29 cellular contexts compared by ENCODE assay signal in genomic region chr20:14198416-14198815, GRCh38.
"Had no signal": no experiment of that assay in that cellular context is flagged by ENCODE, and none has a peak within 500 bp of the region (broad histone marks: within the 10 kb centered on the region; RNA-seq: fewer than 3 reads in every experiment).

No MANE protein-coding gene starts in this region.

- H3K9me3 ChIP-seq: adrenal gland, lower lobe of right lung, mucosa of descending colon, ovary, prostate gland, sigmoid colon, thyroid gland had no signal

- H3K36me3 Mint-ChIP-seq: activated naive CD8-positive, alpha-beta T cell; stimulated activated effector memory CD8-positive, alpha-beta T cell treated with anti-CD3 and anti-CD28 coated beads, Interleukin-12 subunit alpha, Interleukin-12 subunit beta, amount 100 ng/mL, for 72 hours had no signal

- H3K4me3 Mint-ChIP-seq: activated naive CD8-positive, alpha-beta T cell; natural killer cell treated with Interleukin-12 subunit alpha and Interleukin-12 subunit beta and Interleukin-15 and Interleukin-18, amount 100 ng/mL, for 72 hours; stimulated activated effector memory CD8-positive, alpha-beta T cell treated with anti-CD3 and anti-CD28 coated beads, Interleukin-12 subunit alpha, Interleukin-12 subunit beta, amount 100 ng/mL, for 72 hours; stimulated activated naive CD8-positive, alpha-beta T cell treated with anti-CD3 and anti-CD28 coated beads, Interleukin-15, amount 100 ng/mL, for 72 hours had no signal

- H3K27me3 ChIP-seq: adrenal gland, brain microvascular endothelial cell, left lung, ovary, sigmoid colon, thyroid gland, upper lobe of right lung had no signal

- H3K27me3 Mint-ChIP-seq: activated naive CD8-positive, alpha-beta T cell; natural killer cell treated with Interleukin-12 subunit alpha and Interleukin-12 subunit beta and Interleukin-15 and Interleukin-18, amount 100 ng/mL, for 72 hours; stimulated activated naive CD8-positive, alpha-beta T cell treated with anti-CD3 and anti-CD28 coated beads, Interleukin-15, amount 100 ng/mL, for 72 hours had no signal

- H3K27ac ChIP-seq: adrenal gland, brain microvascular endothelial cell, left lung, lower lobe of right lung, ovary, prostate gland, sigmoid colon, thyroid gland, upper lobe of right lung, WERI-Rb-1 had no signal

- H3K4me3 ChIP-seq: adrenal gland, left lung, lower lobe of right lung, mucosa of descending colon, ovary, prostate gland, sigmoid colon, thyroid gland, upper lobe of right lung had no signal

- H3K36me3 ChIP-seq: adrenal gland, brain microvascular endothelial cell, left lung, lower lobe of right lung, ovary, prostate gland, sigmoid colon, thyroid gland, upper lobe of right lung, WERI-Rb-1 had no signal

- H3K27ac Mint-ChIP-seq: activated naive CD8-positive, alpha-beta T cell; natural killer cell treated with Interleukin-12 subunit alpha and Interleukin-12 subunit beta and Interleukin-15 and Interleukin-18, amount 100 ng/mL, for 72 hours; stimulated activated effector memory CD8-positive, alpha-beta T cell treated with anti-CD3 and anti-CD28 coated beads, Interleukin-12 subunit alpha, Interleukin-12 subunit beta, amount 100 ng/mL, for 72 hours; stimulated activated naive CD8-positive, alpha-beta T cell treated with anti-CD3 and anti-CD28 coated beads, Interleukin-15, amount 100 ng/mL, for 72 hours had no signal

- H3K4me1 Mint-ChIP-seq: stimulated activated effector memory CD8-positive, alpha-beta T cell treated with anti-CD3 and anti-CD28 coated beads, Interleukin-12 subunit alpha, Interleukin-12 subunit beta, amount 100 ng/mL, for 72 hours; stimulated activated naive CD8-positive, alpha-beta T cell treated with anti-CD3 and anti-CD28 coated beads, Interleukin-15, amount 100 ng/mL, for 72 hours had no signal

- DNase-seq: activated CD4-positive, alpha-beta T cell treated with anti-CD3 and anti-CD28 coated beads for 48 hours; activated CD4-positive, alpha-beta T cell treated with anti-CD3 and anti-CD28 coated beads, Interleukin-2, amount 50 U/mL, for 48 hours; activated CD8-positive, alpha-beta memory T cell treated with anti-CD3 and anti-CD28 coated beads for 24 hours; activated effector memory CD4-positive, alpha-beta T cell treated with Interleukin-2 at 50 U/mL for 16 hours; activated naive CD4-positive, alpha-beta T cell treated with Interleukin-2 at 50 U/mL for 16 hours; aorta; cortex of kidney; foreskin fibroblast; left lung; lower lobe of right lung; mesenchymal stem cell; mucosa of descending colon; ovary; retina; sigmoid colon; small intestine; stimulated activated CD4-positive, alpha-beta T cell treated with anti-CD3 and anti-CD28 coated beads, Interleukin-4, amount 100 ng/mL, for 24 hours; stimulated activated naive CD8-positive, alpha-beta T cell treated with anti-CD3 and anti-CD28 coated beads, Interleukin-15, amount 100 ng/mL, for 72 hours; upper lobe of right lung; WERI-Rb-1 had no signal

- ATAC-seq: activated CD4-positive, CD25-positive, alpha-beta regulatory T cell treated with anti-CD3 and anti-CD28 coated beads, Interleukin-2, amount 50 U/mL, for 24 hours; esophagus mucosa; left lung; lower lobe of right lung; mucosa of descending colon; natural killer cell treated with Interleukin-12 subunit alpha and Interleukin-12 subunit beta and Interleukin-15 and Interleukin-18, amount 100 ng/mL, for 72 hours; stimulated activated effector memory CD8-positive, alpha-beta T cell treated with anti-CD3 and anti-CD28 coated beads, Interleukin-12 subunit alpha, Interleukin-12 subunit beta, amount 100 ng/mL, for 72 hours; stimulated activated naive CD8-positive, alpha-beta T cell treated with anti-CD3 and anti-CD28 coated beads, Interleukin-15, amount 100 ng/mL, for 72 hours; upper lobe of right lung had no signal

- H3K4me1 ChIP-seq: adrenal gland, left lung, lower lobe of right lung, prostate gland, thyroid gland had no signal
